In the genomic region with DNA sequence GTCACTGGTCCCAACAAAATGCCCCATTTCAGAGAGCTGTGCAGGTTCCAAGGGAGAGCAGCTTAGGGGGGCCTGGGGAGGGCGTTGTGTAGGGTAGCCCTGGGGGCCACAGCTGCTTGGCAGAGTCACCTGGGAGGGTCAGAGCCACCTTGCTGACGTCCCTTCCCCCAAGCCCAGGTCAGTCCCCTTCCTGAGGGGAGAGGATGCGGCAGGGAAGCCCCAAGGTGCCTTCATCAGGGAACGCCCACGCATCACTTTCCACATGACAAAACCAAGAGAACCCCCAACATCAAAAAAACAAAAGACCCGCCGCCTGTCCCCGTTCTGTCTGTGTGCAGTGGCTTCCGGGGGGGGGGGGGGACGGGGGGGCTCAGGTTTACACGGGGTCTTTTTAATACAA, we compare ENCODE assay signal across 18 cellular contexts. TPM values are rescaled to one million over a fixed set of nuclear protein-coding genes. Genes with fewer than 3 reads are reported as not detected.
DNase-seq lines count a peak whose midpoint lies in the region; ATAC-seq and TF ChIP-seq lines count a peak whose summit lies in the region.
"Had no signal": no experiment of that assay in that cellular context is flagged by ENCODE, and none has a peak within 500 bp of the region (broad histone marks: within the 10 kb centered on the region; RNA-seq: fewer than 3 reads in every experiment).

No MANE protein-coding gene starts in this region.

- ATAC-seq in CD8-positive, alpha-beta T cell: no peak
- ATAC-seq in naive thymus-derived CD8-positive, alpha-beta T cell: peak; percentile 1 to 14
- ATAC-seq in GM18511 (IDR thresholded peaks at IDR 0.05; ENCODE audit: unreplicated experiment): no peak

- peak in 3 of 7 experiments; percentile 17 to 64 (median 52) for DNase-seq in CD8-positive, alpha-beta T cell
- DNase-seq in GM20000 (ENCODE audit: low spot score) (peak; percentile 13), UCSD-AML1 (lab: John Stamatoyannopoulos, UW; ENCODE audit: unreplicated experiment) (no peak)
- peak; percentile 50 for DNase-seq in activated CD8-positive, alpha-beta memory T cell treated with anti-CD3 and anti-CD28 coated beads, Interleukin-2, amount 50 U/mL, for 4 hours
- DNase-seq in naive thymus-derived CD8-positive, alpha-beta T cell: peak in 8 of 10 donors; percentile 35 to 73 (median 53)
- no peak for DNase-seq in stimulated activated CD4-positive, alpha-beta T cell treated with anti-CD3 and anti-CD28 coated beads, Interleukin-4, amount 100 ng/mL, for 24 hours
- DNase-seq: AML-193; CD4-positive, CD25-positive, alpha-beta regulatory T cell; DMS153; GF-D8; HFFc6; NCI-H1417 treated with DMSO at 0.1 percent for 48 hours; NCI-H1930; NCI-H226; NCI-H524; SW 1271 had no signal

- H3K27me3 Mint-ChIP-seq in CD8-positive, alpha-beta T cell (ENCODE audit: low read depth): no peaks in the 10 kb centered on the region
- no peaks in the 10 kb centered on the region for H3K27me3 Mint-ChIP-seq in naive thymus-derived CD8-positive, alpha-beta T cell
- H3K27me3 Mint-ChIP-seq: CD4-positive, CD25-positive, alpha-beta regulatory T cell had no signal

- peaks cover 40% of the 10 kb centered on the region for H3K4me1 ChIP-seq in CD8-positive, alpha-beta T cell (ENCODE audit: insufficient read depth, low read length)

- TF ChIP-seq CTCF in CD8-positive, alpha-beta T cell (IDR thresholded peaks at IDR 0.05): no peak
- TF ChIP-seq CTCF in GM20000 (IDR thresholded peaks at IDR 0.05; ENCODE audit: extremely low read depth, missing control alignments): no peak

- POLR2A ChIA-PET in CD8-positive, alpha-beta T cell (lab: Charles Lee): interaction anchor here (1.5 kb wide), 1 partner anchor 42 kb away, joined by 4 read pairs; a partner anchor contains a TSS
- POLR2A ChIA-PET in naive thymus-derived CD8-positive, alpha-beta T cell (lab: Charles Lee): interaction anchor here (1.9 kb wide), 1 partner anchor 18 kb away, joined by 8 read pairs; a partner anchor contains a TSS

- H3K4me3 ChIP-seq in CD8-positive, alpha-beta T cell (ENCODE audit: low read depth, low read length): no peak overlapping the region

- peaks cover 13% of the 10 kb centered on the region for H3K36me3 ChIP-seq in CD8-positive, alpha-beta T cell (ENCODE audit: insufficient read depth, low read length)

- no peaks in the 10 kb centered on the region for H3K27me3 ChIP-seq in CD8-positive, alpha-beta T cell (ENCODE audit: insufficient read depth, low read length)

- no peak overlapping the region for H3K27ac Mint-ChIP-seq in CD8-positive, alpha-beta T cell
- H3K27ac Mint-ChIP-seq in naive thymus-derived CD8-positive, alpha-beta T cell: peak overlapping the region in 9 of 10 donors; percentile 26 to 85 (median 63)
- H3K27ac Mint-ChIP-seq: HFFc6 had no signal

- CTCF ChIA-PET in CD8-positive, alpha-beta T cell (lab: Charles Lee): interaction anchor here (2.7 kb wide), 1 partner anchor 62 kb away, joined by 9 read pairs; no protein-coding TSS in a partner anchor

- peaks cover 41% of the 10 kb centered on the region for H3K4me1 Mint-ChIP-seq in CD8-positive, alpha-beta T cell (ENCODE audit: low read depth)
- H3K4me1 Mint-ChIP-seq in naive thymus-derived CD8-positive, alpha-beta T cell: peaks cover 13 to 58% (median 47%) of the 10 kb centered on the region in 4 donors

- peaks cover 41% of the 10 kb centered on the region for H3K36me3 Mint-ChIP-seq in CD8-positive, alpha-beta T cell
- peaks cover 0 to 36% (median 12%) of the 10 kb centered on the region in 3 donors for H3K36me3 Mint-ChIP-seq in naive thymus-derived CD8-positive, alpha-beta T cell

- intact Hi-C loops in CD8-positive, alpha-beta T cell (cut with DNase I, micrococcal nuclease): no loop called here

- no peaks in the 10 kb centered on the region for H3K9me3 ChIP-seq in CD8-positive, alpha-beta T cell (ENCODE audit: low read length)

- peak overlapping the region; percentile 18 for H3K4me3 Mint-ChIP-seq in CD8-positive, alpha-beta T cell
- H3K4me3 Mint-ChIP-seq in naive thymus-derived CD8-positive, alpha-beta T cell: peak overlapping the region in 8 of 10 donors; percentile 22 to 82 (median 30)
- H3K4me3 Mint-ChIP-seq: CD4-positive, CD25-positive, alpha-beta regulatory T cell; HFFc6 had no signal

- H3K27ac ChIP-seq in CD8-positive, alpha-beta T cell (ENCODE audit: low read depth, low read length): no peak overlapping the region
- H3K27ac ChIP-seq: HL-60 had no signal

- no peaks in the 10 kb centered on the region for H3K9me3 Mint-ChIP-seq in CD8-positive, alpha-beta T cell
- no peaks in the 10 kb centered on the region for H3K9me3 Mint-ChIP-seq in naive thymus-derived CD8-positive, alpha-beta T cell
- H3K9me3 Mint-ChIP-seq: CD4-positive, CD25-positive, alpha-beta regulatory T cell; HFFc6 had no signal

RNA-seq across cellular contexts. Expression of a gene that starts 5.3 kb away (rescaled TPM):
- 10 to 100 TPM; 97.1 to 98.0 TPM for total RNA-seq in CD8-positive, alpha-beta T cell
- total RNA-seq in naive thymus-derived CD8-positive, alpha-beta T cell: 100 to 1,000 TPM; 130 to 132 TPM
- polyA plus RNA-seq in naive thymus-derived CD8-positive, alpha-beta T cell: 100 to 1,000 TPM; 545 to 646 (median 558) TPM

RNA-seq across cellular contexts. Expression of a gene that starts 17.9 kb away (rescaled TPM):
- 10 to 100 TPM; 31.0 to 37.2 TPM for total RNA-seq in CD8-positive, alpha-beta T cell
- 10 to 100 TPM; 74.2 to 77.4 TPM for total RNA-seq in naive thymus-derived CD8-positive, alpha-beta T cell
- 10 to 100 TPM in 2 of 3 donors, 1 to 10 TPM in 1; 9.6 to 23.5 (median 12.8) TPM for polyA plus RNA-seq in naive thymus-derived CD8-positive, alpha-beta T cell

RNA-seq across cellular contexts. Expression of a gene that starts 41.8 kb away (rescaled TPM):
- total RNA-seq in CD8-positive, alpha-beta T cell: 10 to 100 TPM; 67.6 to 69.7 TPM
- total RNA-seq in naive thymus-derived CD8-positive, alpha-beta T cell: 100 to 1,000 TPM in 1 of 2 experiments, 10 to 100 TPM in 1; 97.4 to 102 TPM
- 10 to 100 TPM in 2 of 3 donors, 1 to 10 TPM in 1; 7.8 to 33.0 (median 13.0) TPM for polyA plus RNA-seq in naive thymus-derived CD8-positive, alpha-beta T cell

RNA-seq across cellular contexts. Expression of a gene that starts 42.5 kb away (rescaled TPM):
- 1 to 10 TPM; 1.5 to 1.7 TPM for total RNA-seq in CD8-positive, alpha-beta T cell
- total RNA-seq in naive thymus-derived CD8-positive, alpha-beta T cell: 1 to 10 TPM; 3.0 to 4.4 TPM
- under 1 TPM in 1 of 3 donors, not detected in 2; 0.08 TPM for polyA plus RNA-seq in naive thymus-derived CD8-positive, alpha-beta T cell

Comparison
In these comparisons a context has a peak if more than half of its experiments do, and no peak if none do; other contexts are left out.
1. ATAC-seq: peak in naive thymus-derived CD8-positive, alpha-beta T cell (2 of 2); none in CD8-positive, alpha-beta T cell (single experiment) and GM18511 (single experiment).
2. DNase-seq: peak in GM20000 (single experiment), activated CD8-positive, alpha-beta memory T cell treated with anti-CD3 and anti-CD28 coated beads, Interleukin-2, amount 50 U/mL, for 4 hours (single experiment) and naive thymus-derived CD8-positive, alpha-beta T cell (8 of 10); none in stimulated activated CD4-positive, alpha-beta T cell treated with anti-CD3 and anti-CD28 coated beads, Interleukin-4, amount 100 ng/mL, for 24 hours (single experiment) and UCSD-AML1 (single experiment).